ENCODE assay signal across 8 cellular contexts in the genomic region with DNA sequence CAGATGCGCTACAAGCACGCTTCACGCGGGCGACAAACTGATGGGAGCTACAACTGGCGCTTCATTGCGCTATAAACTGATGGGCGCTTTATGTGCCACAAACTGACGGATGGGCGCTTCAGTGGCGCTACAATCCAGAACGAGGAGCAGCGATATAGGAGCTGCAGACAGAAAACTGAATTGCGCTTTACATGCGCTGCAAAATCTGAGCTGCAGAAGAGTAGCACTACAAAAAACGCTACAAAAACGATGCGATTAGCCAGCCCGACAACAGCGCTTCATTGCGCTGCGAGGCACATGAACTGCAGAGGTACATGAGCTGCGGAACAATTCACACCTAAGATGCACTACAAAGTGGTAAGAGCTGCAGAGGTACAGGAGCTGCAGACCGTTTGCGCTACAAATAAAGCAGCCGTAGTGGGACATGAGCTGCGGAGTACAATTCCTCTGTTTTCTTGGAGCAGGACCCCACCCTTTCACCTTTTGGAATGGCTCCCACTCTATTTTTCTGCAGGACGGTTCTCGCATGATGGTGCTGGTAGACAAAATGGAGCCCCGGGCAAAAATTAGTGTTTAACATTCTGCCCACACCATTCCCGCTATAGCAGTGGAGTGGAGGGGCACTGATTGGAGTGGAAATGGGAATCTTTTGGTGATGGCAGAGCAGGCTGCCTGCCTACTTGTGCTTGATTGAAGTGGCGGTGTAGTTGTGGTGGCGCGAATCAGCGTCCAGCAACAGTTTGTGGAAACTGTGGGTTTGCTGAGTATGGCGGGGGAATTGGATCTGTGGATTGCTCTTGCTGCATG. TPM values are rescaled to one million over a fixed set of nuclear protein-coding genes. Genes with fewer than 3 reads are reported as not detected.
DNase-seq lines count a peak whose midpoint lies in the region; ATAC-seq, FAIRE-seq and TF ChIP-seq lines count a peak whose summit lies in the region.

No MANE protein-coding gene starts in this region.

- 0 out of 4 replicates have a peak overlapping the region, but pooled peaks of 1 of the 2 experiments have one; percentile 8 for H3K9ac ChIP-seq in K562 (ENCODE audit: insufficient read depth in 1 of 2, low read depth in 2 of 2, low read length in 2 of 2)

- BruUV-seq in K562 (replicated peaks; lab: Mats Ljungman, UMichigan) = no TSS peak

- intact Hi-C loops in K562 (cut with micrococcal nuclease) = loop anchor here (5.0 to 10.0 kb wide), 2 partner anchors 145 to 212 kb away; no protein-coding TSS in a partner anchor

- TF ChIP-seq EP300 in K562 (IDR thresholded peaks at IDR 0.05; ENCODE audit: low read length) = no peak

- no peaks in the 10 kb centered on the region for H3K36me3 ChIP-seq in K562 (ENCODE audit: control insufficient read depth, insufficient read depth, low read length)

- in situ Hi-C loops in K562 (cut with MboI) = no loop called here

- peaks cover 18% of the 10 kb centered on the region for H3K4me1 Mint-ChIP-seq in stimulated activated effector memory CD8-positive, alpha-beta T cell treated with anti-CD3 and anti-CD28 coated beads, Interleukin-12 subunit alpha, Interleukin-12 subunit beta, amount 100 ng/mL, for 72 hours

- 0 out of 2 replicates have a peak, but pooled peaks cover 2% of the 10 kb centered on the region for H3K9me3 ChIP-seq in K562 (replicated peaks; ENCODE audit: control insufficient read depth, insufficient read depth, low read depth, low read length)

- no peaks in the 10 kb centered on the region for H3K9me1 ChIP-seq in K562 (ENCODE audit: control insufficient read depth, insufficient read depth, low read length)

- TF ChIP-seq RAD21 in K562 (CRISPR knock-in tag; conservative IDR thresholded peaks at IDR 0.05 in 1 of 2, IDR thresholded peaks at IDR 0.05 in 1 of 2) = no peak

- CTCF ChIA-PET in K562 (lab: Yijun Ruan, JAX; ENCODE audit: low intra/inter-chr PET ratio) = no interaction called here

- peak; percentile 64 for DNase-seq in activated CD8-positive, alpha-beta memory T cell treated with anti-CD3 and anti-CD28 coated beads for 24 hours
- DNase-seq in activated CD8-positive, alpha-beta memory T cell treated with anti-CD3 and anti-CD28 coated beads, Interleukin-2, amount 50 U/mL, for 4 hours = no peak
- DNase-seq in OCI-M1 (lab: John Stamatoyannopoulos, UW) (peak; percentile 74), K562 (ENCODE audit: extremely low read depth in 1 of 4, low spot score in 3 of 4) (peak in 1 of 4 experiments; percentile 5), kidney tubule cell (ENCODE audit: low spot score) (peak; percentile 48), RKO (ENCODE audit: low spot score) (no peak)
- DNase-seq in stimulated activated effector memory CD8-positive, alpha-beta T cell treated with anti-CD3 and anti-CD28 coated beads, Interleukin-12 subunit alpha, Interleukin-12 subunit beta, amount 100 ng/mL, for 72 hours (ENCODE audit: low spot score in 2 of 2) = peak in 1 of 2 donors; percentile 55

- no peaks in the 10 kb centered on the region for H3K79me2 ChIP-seq in K562 (ENCODE audit: control insufficient read depth, insufficient read depth, low read length)

- no peaks in the 10 kb centered on the region for H3K9me3 Mint-ChIP-seq in stimulated activated effector memory CD8-positive, alpha-beta T cell treated with anti-CD3 and anti-CD28 coated beads, Interleukin-12 subunit alpha, Interleukin-12 subunit beta, amount 100 ng/mL, for 72 hours

- POLR2A ChIA-PET in K562 (lab: Yijun Ruan, JAX) = no interaction called here

- TF ChIP-seq POLR2A in K562 (conservative IDR thresholded peaks at IDR 0.05) = no peak

- ATAC-seq in K562 (no peak), GM18868 (IDR thresholded peaks at IDR 0.05; ENCODE audit: unreplicated experiment) (no peak)
- no peak for ATAC-seq in stimulated activated effector memory CD8-positive, alpha-beta T cell treated with anti-CD3 and anti-CD28 coated beads, Interleukin-12 subunit alpha, Interleukin-12 subunit beta, amount 100 ng/mL, for 72 hours

- no peaks in the 10 kb centered on the region for H3K36me3 Mint-ChIP-seq in stimulated activated effector memory CD8-positive, alpha-beta T cell treated with anti-CD3 and anti-CD28 coated beads, Interleukin-12 subunit alpha, Interleukin-12 subunit beta, amount 100 ng/mL, for 72 hours

- peak overlapping the region; percentile 73 for H3K4me3 Mint-ChIP-seq in stimulated activated effector memory CD8-positive, alpha-beta T cell treated with anti-CD3 and anti-CD28 coated beads, Interleukin-12 subunit alpha, Interleukin-12 subunit beta, amount 100 ng/mL, for 72 hours

- 42% methylated on average over 36 of the region's 36 CpGs for WGBS in K562 (ENCODE audit: insufficient coverage, low coverage, missing lambda C conversion rate)

- H3K27ac ChIP-seq in K562 (ENCODE audit: extremely low read depth, low read depth, low read length) = no peak overlapping the region

- H3K4me1 ChIP-seq in K562 (replicated peaks in 1 of 2; ENCODE audit: control insufficient read depth in 2 of 2, insufficient read depth in 2 of 2, low read length in 2 of 2) = peaks cover 0 to 10% of the 10 kb centered on the region in 2 experiments; a peak in 2 of 5 replicates

- H3K27ac Mint-ChIP-seq in stimulated activated effector memory CD8-positive, alpha-beta T cell treated with anti-CD3 and anti-CD28 coated beads, Interleukin-12 subunit alpha, Interleukin-12 subunit beta, amount 100 ng/mL, for 72 hours = no peak overlapping the region

- H4K20me1 ChIP-seq in K562 (replicated peaks; ENCODE audit: control insufficient read depth, insufficient read depth, low read length) = no peaks in the 10 kb centered on the region

- peak overlapping the region; percentile 76 for H2AFZ ChIP-seq in K562 (ENCODE audit: low read depth, low read length)

- no peak for TF ChIP-seq CTCF in K562 (IDR thresholded peaks at IDR 0.05 in 2 of 3, conservative IDR thresholded peaks at IDR 0.05 in 1 of 3; ENCODE audit: insufficient read depth in 2 of 3, low read depth in 1 of 3, low read length in 3 of 3)

- peak overlapping the region; percentile 68 for H3K4me2 ChIP-seq in K562 (ENCODE audit: insufficient read depth, low read length)

- no peak for FAIRE-seq in K562 (lab: Jason Lieb, UNC)

- peak overlapping the region; percentile 27 for H3K4me3 ChIP-seq in K562

- H3K27me3 ChIP-seq in K562 (ENCODE audit: control insufficient read depth in 2 of 2, insufficient read depth in 2 of 2, low read length in 2 of 2) = peaks cover 0 to 5% of the 10 kb centered on the region in 2 experiments; a peak in 1 of 5 replicates

TF ChIP-seq in K562, 482 proteins besides CTCF, POLR2A, EP300 and RAD21:
- TF ChIP-seq BMI1 (IDR thresholded peaks at IDR 0.05; ENCODE audit: low read length) = no peak
- TF ChIP-seq KDM1A (IDR thresholded peaks at IDR 0.05) = peak in 1 of 2 experiments; percentile 47; a peak in 2 of 4 replicates
- TF ChIP-seq, protein P1, sequence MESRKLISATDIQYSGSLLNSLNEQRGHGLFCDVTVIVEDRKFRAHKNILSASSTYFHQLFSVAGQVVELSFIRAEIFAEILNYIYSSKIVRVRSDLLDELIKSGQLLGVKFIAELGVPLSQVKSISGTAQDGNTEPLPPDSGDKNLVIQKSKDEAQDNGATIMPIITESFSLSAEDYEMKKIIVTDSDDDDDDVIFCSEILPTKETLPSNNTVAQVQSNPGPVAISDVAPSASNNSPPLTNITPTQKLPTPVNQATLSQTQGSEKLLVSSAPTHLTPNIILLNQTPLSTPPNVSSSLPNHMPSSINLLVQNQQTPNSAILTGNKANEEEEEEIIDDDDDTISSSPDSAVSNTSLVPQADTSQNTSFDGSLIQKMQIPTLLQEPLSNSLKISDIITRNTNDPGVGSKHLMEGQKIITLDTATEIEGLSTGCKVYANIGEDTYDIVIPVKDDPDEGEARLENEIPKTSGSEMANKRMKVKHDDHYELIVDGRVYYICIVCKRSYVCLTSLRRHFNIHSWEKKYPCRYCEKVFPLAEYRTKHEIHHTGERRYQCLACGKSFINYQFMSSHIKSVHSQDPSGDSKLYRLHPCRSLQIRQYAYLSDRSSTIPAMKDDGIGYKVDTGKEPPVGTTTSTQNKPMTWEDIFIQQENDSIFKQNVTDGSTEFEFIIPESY (CRISPR knock-in tag; IDR thresholded peaks at IDR 0.05) = peak; percentile 87

RNA-seq across cellular contexts. Expression of a gene that starts 1.2 kb away (rescaled TPM):
- total RNA-seq in K562 (2011; cell fraction: chromatin; rRNA removed; ENCODE audit: low replicate concordance) = 0.26 TPM in 1 of 2 replicates, not detected in the other
- not detected in 2 replicates for total RNA-seq in K562 (2011; cell fraction: nucleolus; rRNA removed)
- 0.15 TPM in 1 of 2 replicates, not detected in the other for total RNA-seq in K562 (2011; cell fraction: nucleoplasm; rRNA removed)
- total RNA-seq in K562 (2014; rRNA removed) (0.09 TPM in 1 of 2 replicates, not detected in the other), K562 (2014; rRNA removed; fragmentation: Illumina TruSeq; extraction: Trizol) (not detected in 2 replicates), K562 (2015; rRNA removed; fragmentation: Illumina TruSeq; extraction: Trizol) (not detected in 2 replicates), K562 (2021) (0.38 and 0.49 TPM in 2 replicates)
- polyA plus RNA-seq in K562 (2011; rRNA removed) (not detected in 2 replicates), K562 (2014; fragmentation: Illumina TruSeq; extraction: Trizol) (not detected in 2 replicates), K562 (2014; fragmentation: Nextera tagmentation; extraction: Ambion mirVana) (under 1 TPM; 0.18 to 0.46 TPM), K562 (2014; rRNA removed) (not detected in 2 replicates)
- 0.13 and 0.19 TPM in 2 replicates for polyA plus RNA-seq in K562 (2011; cell fraction: cytosol; rRNA removed)
- 0.15 TPM in 1 of 2 replicates, not detected in the other for polyA plus RNA-seq in K562 (2011; cell fraction: nucleus; rRNA removed)
- 0.17 TPM in 1 of 2 replicates, not detected in the other for polyA plus RNA-seq in K562 (2012)
- polyA minus RNA-seq in K562 (2011; rRNA and poly(A)+ RNA removed) = not detected in 2 replicates
- polyA minus RNA-seq in K562 (2011; cell fraction: cytosol; rRNA and poly(A)+ RNA removed) = not detected in 2 replicates
- polyA minus RNA-seq in K562 (2011; cell fraction: nucleus; rRNA and poly(A)+ RNA removed) = 0.13 and 0.33 TPM in 2 replicates

Comparison
In these comparisons a context has a peak if more than half of its experiments do, and no peak if none do; other contexts are left out.
1. DNase-seq: peak in activated CD8-positive, alpha-beta memory T cell treated with anti-CD3 and anti-CD28 coated beads for 24 hours (single experiment), OCI-M1 (single experiment) and kidney tubule cell (single experiment); none in activated CD8-positive, alpha-beta memory T cell treated with anti-CD3 and anti-CD28 coated beads, Interleukin-2, amount 50 U/mL, for 4 hours (single experiment) and RKO (single experiment).